In the genomic region with DNA sequence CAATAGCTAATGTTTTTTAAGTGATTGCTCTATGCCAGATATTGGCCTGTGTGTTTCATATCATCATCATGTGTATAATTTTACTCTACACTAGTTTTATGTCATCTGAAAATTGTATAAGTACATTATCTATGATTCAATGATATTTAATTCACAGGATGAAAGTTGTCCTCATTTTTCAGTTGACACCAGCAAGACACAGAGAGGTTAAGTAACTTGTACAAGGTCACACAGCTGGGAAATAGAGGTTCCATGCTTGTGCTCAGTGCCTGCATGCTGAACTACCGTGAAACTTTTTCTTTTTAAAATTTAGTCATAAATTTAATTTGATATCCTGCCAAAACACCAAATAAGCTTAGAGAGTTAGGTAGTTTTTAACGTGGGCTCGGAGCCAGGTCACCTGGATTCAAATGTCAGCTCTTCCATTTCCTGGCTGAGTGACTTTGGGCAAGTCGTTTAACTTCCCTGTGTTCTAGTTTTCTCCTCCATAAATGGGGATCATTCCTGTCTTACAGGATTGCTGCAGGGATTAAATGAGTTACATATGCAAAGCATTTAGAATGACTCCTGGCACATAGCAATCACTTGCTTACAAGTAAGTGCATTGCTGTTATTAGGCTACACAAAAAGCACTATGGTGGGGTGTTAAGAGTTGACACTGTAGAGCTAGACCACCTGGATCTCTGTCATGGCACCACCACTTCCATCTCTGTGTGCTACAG, we compare ENCODE assay signal across 17 cellular contexts.
A peak's percentile ranks its signal among the peaks of the same experiment; 100 is the strongest.
DNase-seq lines count a peak whose midpoint lies in the region; ATAC-seq, FAIRE-seq and TF ChIP-seq lines count a peak whose summit lies in the region.
"Had no signal": no experiment of that assay in that cellular context is flagged by ENCODE, and none has a peak within 500 bp of the region (broad histone marks: within the 10 kb centered on the region; RNA-seq: fewer than 3 reads in every experiment).

No MANE protein-coding gene starts in this region.

- H3K14ac ChIP-seq in trophoblast cell (ENCODE audit: low read length) = no peak overlapping the region

- no peaks in the 10 kb centered on the region for H4K20me1 ChIP-seq in GM12878 (ENCODE audit: control insufficient read depth, insufficient read depth)

- peak; percentile 53 for FAIRE-seq in GM12892 (lab: Jason Lieb, UNC)
- FAIRE-seq in GM12878 (lab: Jason Lieb, UNC) = no peak
- no peak for FAIRE-seq in frontal cortex (lab: Jason Lieb, UNC)
- FAIRE-seq: bronchial epithelial cell had no signal

- H3K4me2 ChIP-seq in GM12878 (ENCODE audit: control insufficient read depth, insufficient read depth) = 0 out of 2 replicates have a peak overlapping the region, but pooled peaks have one; percentile 34
- H3K4me2 ChIP-seq in trophoblast cell (ENCODE audit: low read length) = no peak overlapping the region

- no peak for TF ChIP-seq CTCF in GM12878 (IDR thresholded peaks at IDR 0.05 in 2 of 3, conservative IDR thresholded peaks at IDR 0.05 in 1 of 3; ENCODE audit: control insufficient read depth in 2 of 3, extremely low read depth in 1 of 3, insufficient read depth in 1 of 3, low read depth in 3 of 3, low read length in 3 of 3)

- no TSS peak for BruUV-seq in GM12878 (replicated peaks; lab: Mats Ljungman, UMichigan)

- H3K9ac ChIP-seq in GM12878 (ENCODE audit: control insufficient read depth, insufficient read depth, low read length) (no peak overlapping the region), trophoblast cell (ENCODE audit: low read length) (no peak overlapping the region)

- DNase-seq in GM12892 (ENCODE audit: insufficient read length) (no peak), NCI-H526 (lab: John Stamatoyannopoulos, UW) (peak; percentile 32 to 42), GM12878 (ENCODE audit: low read depth, low spot score) (no peak), trophoblast cell (no peak), HuH-7 (ENCODE audit: low spot score) (no peak), globus pallidus (ENCODE audit: low spot score) (no peak), frontal cortex (ENCODE audit: low spot score in 2 of 2) (no peak)
- DNase-seq: BE2C; heart right ventricle; islet precursor cell; NCI-H1048; NCI-H2107; NCI-H748 treated with DMSO at 0.1 percent for 48 hours; stimulated activated CD4-positive, alpha-beta T cell treated with anti-CD3 and anti-CD28 coated beads, Interleukin-2, amount 100 ng/mL, for 48 hours had no signal

- in situ Hi-C loops in GM12878 (cut with MboI) = loop anchor here (5.0 kb wide), 1 partner anchor 181 kb away; no protein-coding TSS in a partner anchor

- no peak overlapping the region for H4K8ac ChIP-seq in trophoblast cell (ENCODE audit: low read depth, low read length)

- RAD21 ChIA-PET in GM12878 (lab: Charles Lee; ENCODE audit: unreplicated experiment) = interaction anchor here (0.6 to 9.5 kb wide), 22 partner anchors 11 to 867 kb away, joined by 3 to 86 read pairs (median 4); no protein-coding TSS in a partner anchor

- POLR2A ChIA-PET in GM12878 (lab: Charles Lee) = interaction anchor here (0.8 to 4.1 kb wide), 11 partner anchors 8 to 277 kb away, joined by 3 to 24 read pairs (median 4); no protein-coding TSS in a partner anchor

- CTCF ChIA-PET in GM12878 (lab: Yijun Ruan, JAX) = interaction anchor here (0.7 to 6.0 kb wide), 10 partner anchors 16 to 199 kb away, joined by 3 to 35 read pairs (median 4); no protein-coding TSS in a partner anchor

- no peak for TF ChIP-seq RAD21 in GM12878 (IDR thresholded peaks at IDR 0.05; ENCODE audit: insufficient read depth, low read depth, low read length)

- TF ChIP-seq POLR2A in GM12892 (IDR thresholded peaks at IDR 0.05; ENCODE audit: low read depth, low read length) (no peak), GM12878 (IDR thresholded peaks at IDR 0.05; ENCODE audit: low read depth, low read length) (no peak)

- H3K4me1 ChIP-seq in GM12878 (ENCODE audit: control insufficient read depth, insufficient read depth, low read length) = peaks cover 83% of the 10 kb centered on the region
- no peaks in the 10 kb centered on the region for H3K4me1 ChIP-seq in trophoblast cell (ENCODE audit: control insufficient read depth in 1 of 2, insufficient read depth in 2 of 2, low read length in 2 of 2)
- H3K4me1 ChIP-seq: BE2C had no signal

- peak overlapping the region; percentile 44 for H3K23ac ChIP-seq in trophoblast cell (ENCODE audit: low read length)

- H2AK5ac ChIP-seq in trophoblast cell (ENCODE audit: low read length) = no peak overlapping the region

- intact Hi-C loops in GM12878 (cut with micrococcal nuclease; ENCODE audit: unreplicated experiment) = no loop called here

- H2BK12ac ChIP-seq in trophoblast cell (ENCODE audit: low read length) = no peak overlapping the region

- no peak overlapping the region for H4K12ac ChIP-seq in trophoblast cell (ENCODE audit: low read depth, low read length)

- SMC1A ChIA-PET in GM12878 (lab: Charles Lee; ENCODE audit: uncharacterized antibody, unreplicated experiment) = interaction anchor here (0.6 to 9.8 kb wide), 24 partner anchors 9 to 279 kb away, joined by 3 to 140 read pairs (median 6); no protein-coding TSS in a partner anchor

- ATAC-seq in GM12878 (no peak), HG03520 (IDR thresholded peaks at IDR 0.05; ENCODE audit: unreplicated experiment) (no peak)
- ATAC-seq: heart right ventricle, sciatic nerve had no signal

- H2BK120ac ChIP-seq in trophoblast cell (ENCODE audit: insufficient read depth, low read length, poor library complexity) = no peak overlapping the region

- H3K9me3 ChIP-seq in GM12878 (replicated peaks; ENCODE audit: control insufficient read depth, insufficient read depth, low read length) (no peaks in the 10 kb centered on the region; the same call in 2 of the 3 replicates), trophoblast cell (ENCODE audit: insufficient read depth, low read depth, low read length) (no peaks in the 10 kb centered on the region)
- H3K9me3 ChIP-seq: BE2C, heart right ventricle had no signal

- no peak overlapping the region for H2BK5ac ChIP-seq in trophoblast cell (ENCODE audit: low read depth, low read length, poor library complexity)

- H2AFZ ChIP-seq in GM12878 (ENCODE audit: control insufficient read depth, low read depth, low read length) (no peak overlapping the region), trophoblast cell (ENCODE audit: insufficient read depth, low read length, poor library complexity) (no peak overlapping the region)

- WGBS in GM12878 (ENCODE audit: insufficient coverage, insufficient replicate concordance, low lambda C conversion rate, missing lambda C conversion rate) = 90% methylated on average over 4 of the region's 4 CpGs
- no CpG with 5 or more reads among the region's 4 CpGs for WGBS in trophoblast cell (ENCODE audit: extremely low coverage, insufficient coverage, insufficient read length)

- H3K27ac ChIP-seq in GM12878 (ENCODE audit: control insufficient read depth, insufficient read depth) = peak overlapping the region; percentile 97
- H3K27ac ChIP-seq in trophoblast cell (ENCODE audit: low read depth, low read length) = no peak overlapping the region

- no peak overlapping the region for H3K4ac ChIP-seq in trophoblast cell (ENCODE audit: low read depth, low read length)

- peaks cover 11% of the 10 kb centered on the region in 2 experiments for H3K36me3 ChIP-seq in GM12878 (ENCODE audit: control insufficient read depth in 2 of 2, insufficient read depth in 2 of 2, low read length in 1 of 2)
- H3K36me3 ChIP-seq in trophoblast cell (ENCODE audit: control insufficient read depth in 1 of 2, insufficient read depth in 2 of 2, low read length in 2 of 2) = peaks cover 0 to 3% of the 10 kb centered on the region in 2 experiments
- H3K36me3 ChIP-seq: BE2C had no signal

- H3K79me1 ChIP-seq in trophoblast cell (ENCODE audit: low read length) = no peaks in the 10 kb centered on the region

- H3K27me3 ChIP-seq in GM12878 (replicated peaks in 1 of 2; ENCODE audit: control insufficient read depth in 2 of 2, insufficient read depth in 2 of 2, low read length in 1 of 2) (no peaks in the 10 kb centered on the region), trophoblast cell (ENCODE audit: insufficient read depth, low read length) (no peaks in the 10 kb centered on the region)
- H3K27me3 ChIP-seq: BE2C, heart right ventricle had no signal

- H3K4me3 ChIP-seq in GM12878 (no peak overlapping the region), trophoblast cell (ENCODE audit: low read depth, low read length) (no peak overlapping the region)
- H3K4me3 ChIP-seq: heart right ventricle had no signal

- no peak overlapping the region for H4K91ac ChIP-seq in trophoblast cell (ENCODE audit: low read depth, low read length)

- H3K79me2 ChIP-seq in GM12878 (ENCODE audit: control insufficient read depth, insufficient read depth, low read length) (peaks cover 68% of the 10 kb centered on the region), trophoblast cell (ENCODE audit: control insufficient read depth, insufficient read depth, low read length, poor library complexity) (no peaks in the 10 kb centered on the region)

- no peak for TF ChIP-seq EP300 in GM12878 (IDR thresholded peaks at IDR 0.05; ENCODE audit: borderline replicate concordance in 1 of 2, control insufficient read depth in 1 of 2, low read depth in 2 of 2, low read length in 2 of 2)

- H3K18ac ChIP-seq in trophoblast cell (ENCODE audit: low read length) = no peak overlapping the region

TF ChIP-seq in GM12878, 131 proteins besides CTCF, POLR2A, EP300 and RAD21 (continues in another document):
- TF ChIP-seq, protein P1, sequence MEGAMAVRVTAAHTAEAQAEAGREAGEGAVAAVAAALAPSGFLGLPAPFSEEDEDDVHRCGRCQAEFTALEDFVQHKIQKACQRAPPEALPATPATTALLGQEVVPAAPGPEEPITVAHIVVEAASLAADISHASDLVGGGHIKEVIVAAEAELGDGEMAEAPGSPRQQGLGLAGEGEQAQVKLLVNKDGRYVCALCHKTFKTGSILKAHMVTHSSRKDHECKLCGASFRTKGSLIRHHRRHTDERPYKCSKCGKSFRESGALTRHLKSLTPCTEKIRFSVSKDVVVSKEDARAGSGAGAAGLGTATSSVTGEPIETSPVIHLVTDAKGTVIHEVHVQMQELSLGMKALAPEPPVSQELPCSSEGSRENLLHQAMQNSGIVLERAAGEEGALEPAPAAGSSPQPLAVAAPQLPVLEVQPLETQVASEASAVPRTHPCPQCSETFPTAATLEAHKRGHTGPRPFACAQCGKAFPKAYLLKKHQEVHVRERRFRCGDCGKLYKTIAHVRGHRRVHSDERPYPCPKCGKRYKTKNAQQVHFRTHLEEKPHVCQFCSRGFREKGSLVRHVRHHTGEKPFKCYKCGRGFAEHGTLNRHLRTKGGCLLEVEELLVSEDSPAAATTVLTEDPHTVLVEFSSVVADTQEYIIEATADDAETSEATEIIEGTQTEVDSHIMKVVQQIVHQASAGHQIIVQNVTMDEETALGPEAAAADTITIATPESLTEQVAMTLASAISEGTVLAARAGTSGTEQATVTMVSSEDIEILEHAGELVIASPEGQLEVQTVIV (IDR thresholded peaks at IDR 0.05; ENCODE audit: borderline replicate concordance, partially characterized antibody) = no peak

Comparison
In these comparisons a context has a peak if more than half of its experiments do, and no peak if none do; other contexts are left out.
1. DNase-seq: peak in NCI-H526 (2 of 2); none in GM12892 (single experiment), GM12878 (single experiment), trophoblast cell (0 of 2), HuH-7 (single experiment), globus pallidus (single experiment) and frontal cortex (0 of 2).